Comparison of ENCODE assay signal across 23 cellular contexts in the genomic region with DNA sequence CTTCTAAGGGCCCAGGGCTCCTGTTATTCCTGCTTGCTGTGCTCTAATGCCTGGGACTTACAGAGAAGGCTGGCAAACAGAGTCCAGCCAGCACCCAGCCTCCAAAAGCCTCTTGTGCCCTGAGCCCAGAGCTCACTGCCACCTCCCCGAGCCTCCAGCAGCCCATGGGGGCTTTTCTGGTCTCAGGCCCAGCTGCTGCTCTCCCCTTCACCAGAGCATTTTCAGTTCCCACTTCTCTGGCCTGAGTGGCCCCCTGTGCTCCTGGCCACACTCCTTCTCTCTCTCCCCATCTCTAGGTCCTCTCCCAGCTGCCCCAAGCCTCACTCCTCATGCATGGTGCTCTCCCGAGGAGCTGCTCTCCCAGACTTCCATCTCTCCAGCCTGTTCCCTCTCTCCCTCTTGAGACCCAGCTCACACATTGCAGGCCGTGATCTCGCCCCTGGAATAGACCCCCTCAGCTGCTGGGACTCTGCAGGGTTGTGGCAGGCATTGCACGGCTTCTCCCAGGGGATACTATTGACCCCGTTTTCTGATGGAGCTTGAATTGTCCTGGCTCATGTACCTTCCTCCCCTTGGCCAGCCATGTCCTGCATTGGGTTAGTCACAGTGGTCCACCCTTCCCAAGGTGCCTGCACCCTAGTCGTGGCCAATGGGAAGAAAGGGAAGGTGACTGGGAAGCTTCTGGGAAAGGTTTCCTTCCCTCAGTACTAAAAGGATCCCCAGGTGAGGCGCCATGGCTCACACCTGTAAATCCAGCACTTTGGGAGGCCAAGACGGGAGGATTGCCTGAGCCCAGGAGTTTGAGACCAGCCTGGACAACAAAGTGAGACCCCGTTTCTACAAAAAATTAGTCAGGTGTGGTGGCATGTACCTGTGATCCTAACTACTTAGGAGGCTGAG. TPM values are rescaled to one million over a fixed set of nuclear protein-coding genes. Genes with fewer than 3 reads are reported as not detected.
DNase-seq lines count a peak whose midpoint lies in the region; ATAC-seq and TF ChIP-seq lines count a peak whose summit lies in the region.
"Had no signal": no experiment of that assay in that cellular context is flagged by ENCODE, and none has a peak within 500 bp of the region (broad histone marks: within the 10 kb centered on the region; RNA-seq: fewer than 3 reads in every experiment).

No MANE protein-coding gene starts in this region.

- H3K27me3 Mint-ChIP-seq in chondrocyte (ENCODE audit: low read depth) = no peaks in the 10 kb centered on the region

- peak overlapping the region in 1 of 4 donors; percentile 42 for H3K27ac ChIP-seq in sigmoid colon
- H3K27ac ChIP-seq: C4-2B, gastrocnemius medialis, upper lobe of left lung had no signal

- H3K4me3 ChIP-seq in sigmoid colon (no peak overlapping the region), mucosa of descending colon (no peak overlapping the region)
- H3K4me3 ChIP-seq: gastrocnemius medialis, upper lobe of left lung had no signal

- no peak overlapping the region for H3K4me3 Mint-ChIP-seq in chondrocyte (ENCODE audit: unreplicated experiment)
- H3K4me3 Mint-ChIP-seq: HFFc6; stimulated activated effector memory CD8-positive, alpha-beta T cell treated with anti-CD3 and anti-CD28 coated beads, Interleukin-12 subunit alpha, Interleukin-12 subunit beta, amount 100 ng/mL, for 72 hours had no signal

- no peak for TF ChIP-seq EP300 in sigmoid colon (IDR thresholded peaks at IDR 0.05)

- H3K4me1 ChIP-seq in sigmoid colon (peaks cover 0 to 14% (median 8%) of the 10 kb centered on the region in 4 donors), mucosa of descending colon (ENCODE audit: low read depth) (no peaks in the 10 kb centered on the region)

- no peaks in the 10 kb centered on the region for H3K9me3 ChIP-seq in sigmoid colon
- H3K9me3 ChIP-seq in mucosa of descending colon = no peaks in the 10 kb centered on the region
- H3K9me3 ChIP-seq: gastrocnemius medialis, upper lobe of left lung had no signal

- ATAC-seq in HG02678 (IDR thresholded peaks at IDR 0.05; ENCODE audit: unreplicated experiment) (peak; percentile 41), HG03378 (IDR thresholded peaks at IDR 0.05; ENCODE audit: unreplicated experiment) (no peak), mucosa of descending colon (no peak), HG02763 (IDR thresholded peaks at IDR 0.05; ENCODE audit: unreplicated experiment) (no peak)
- ATAC-seq: activated naive CD4-positive, alpha-beta T cell treated with anti-CD3 and anti-CD28 coated beads, Interleukin-2, amount 50 U/mL, for 72 hours; gastrocnemius medialis; stimulated activated effector memory CD8-positive, alpha-beta T cell treated with anti-CD3 and anti-CD28 coated beads, Interleukin-12 subunit alpha, Interleukin-12 subunit beta, amount 100 ng/mL, for 72 hours had no signal

- H3K27ac Mint-ChIP-seq in chondrocyte (ENCODE audit: unreplicated experiment) = peak overlapping the region; percentile 66
- H3K27ac Mint-ChIP-seq: activated naive CD4-positive, alpha-beta T cell treated with anti-CD3 and anti-CD28 coated beads, Interleukin-2, amount 50 U/mL, for 72 hours; HFFc6; IgD-negative memory B cell; stimulated activated effector memory CD8-positive, alpha-beta T cell treated with anti-CD3 and anti-CD28 coated beads, Interleukin-12 subunit alpha, Interleukin-12 subunit beta, amount 100 ng/mL, for 72 hours had no signal

- 91 to 94% methylated on average over 10 of the region's 10 CpGs for WGBS in sigmoid colon, 2 donors

- H3K36me3 ChIP-seq in sigmoid colon = peaks cover 0 to 3% (median 0%) of the 10 kb centered on the region in 4 donors
- no peaks in the 10 kb centered on the region for H3K36me3 ChIP-seq in mucosa of descending colon (ENCODE audit: low read depth)

- H3K27me3 ChIP-seq in sigmoid colon = no peaks in the 10 kb centered on the region
- H3K27me3 ChIP-seq: gastrocnemius medialis, upper lobe of left lung had no signal

- H3K36me3 Mint-ChIP-seq in chondrocyte (ENCODE audit: low read depth) = peaks cover 5% of the 10 kb centered on the region
- H3K36me3 Mint-ChIP-seq: activated naive CD4-positive, alpha-beta T cell treated with anti-CD3 and anti-CD28 coated beads, Interleukin-2, amount 50 U/mL, for 72 hours had no signal

- peak; percentile 40 for DNase-seq in activated CD8-positive, alpha-beta memory T cell treated with anti-CD3 and anti-CD28 coated beads for 24 hours
- no peak for DNase-seq in activated CD8-positive, alpha-beta memory T cell treated with anti-CD3 and anti-CD28 coated beads, Interleukin-2, amount 50 U/mL, for 4 hours
- DNase-seq in chondrocyte (ENCODE audit: low spot score) (no peak), sigmoid colon (peak; percentile 56), mucosa of descending colon (no peak)
- DNase-seq: gastrocnemius medialis, HFFc6, NCI-H2029, NCI-H524 treated with DMSO at 0.1 percent for 48 hours, T-helper 9 cell, upper lobe of left lung had no signal

- peaks cover 36% of the 10 kb centered on the region for H3K4me1 Mint-ChIP-seq in chondrocyte (ENCODE audit: low read depth)

- intact Hi-C loops in sigmoid colon (cut with DNase I) (no loop called here), mucosa of descending colon (cut with DNase I, micrococcal nuclease) (no loop called here)

- TF ChIP-seq CTCF in chondrocyte (IDR thresholded peaks at IDR 0.05) (no peak), sigmoid colon (IDR thresholded peaks at IDR 0.05) (no peak), mucosa of descending colon (IDR thresholded peaks at IDR 0.05) (no peak)

- no peaks in the 10 kb centered on the region for H3K9me3 Mint-ChIP-seq in chondrocyte (ENCODE audit: low read depth)
- H3K9me3 Mint-ChIP-seq: HFFc6; stimulated activated effector memory CD8-positive, alpha-beta T cell treated with anti-CD3 and anti-CD28 coated beads, Interleukin-12 subunit alpha, Interleukin-12 subunit beta, amount 100 ng/mL, for 72 hours had no signal

- TF ChIP-seq POLR2A in sigmoid colon (IDR thresholded peaks at IDR 0.05) = no peak

RNA-seq across cellular contexts. Expression of a gene that starts 9.0 kb away (rescaled TPM):
- total RNA-seq in chondrocyte = 24.6 to 37.8 TPM (median 35.9 TPM) in 3 replicates
- total RNA-seq in sigmoid colon = 10 to 100 TPM; 23.2 to 61.7 (median 45.2) TPM
- 10 to 100 TPM in 2 of 3 donors, 1 to 10 TPM in 1; 7.8 to 23.2 (median 13.6) TPM for polyA plus RNA-seq in sigmoid colon
- 10 to 100 TPM; 20.0 to 50.6 (median 32.3) TPM for total RNA-seq in mucosa of descending colon

RNA-seq across cellular contexts. Expression of a gene that starts 28.0 kb away (rescaled TPM):
- total RNA-seq in chondrocyte = 9.4 to 105 TPM (median 105 TPM) in 3 replicates
- total RNA-seq in sigmoid colon = 100 to 1,000 TPM in 1 of 4 donors, 10 to 100 TPM in 3; 47.8 to 294 (median 54.7) TPM
- 10 to 100 TPM; 16.0 to 58.3 (median 53.6) TPM for polyA plus RNA-seq in sigmoid colon
- total RNA-seq in mucosa of descending colon = 10 to 100 TPM; 14.8 to 19.0 (median 18.1) TPM
- polyA plus RNA-seq: IgD-negative memory B cell had no signal

RNA-seq across cellular contexts. Expression of a gene that starts 39.4 kb away (rescaled TPM):
- total RNA-seq in chondrocyte (not detected in 3 replicates), sigmoid colon (under 1 TPM in 1 of 4 donors, not detected in 3; 0.33 TPM), mucosa of descending colon (10 to 100 TPM; 14.9 to 40.6 (median 17.4) TPM)
- polyA plus RNA-seq in sigmoid colon = 10 to 100 TPM in 1 of 3 donors, 1 to 10 TPM in 2; 3.9 to 11.8 (median 4.2) TPM
- total RNA-seq: A172; activated naive CD4-positive, alpha-beta T cell treated with anti-CD3 and anti-CD28 coated beads, Interleukin-2, amount 50 U/mL, for 72 hours; Daoy; dermis microvascular lymphatic vessel endothelial cell; epithelial cell of proximal tubule; gastrocnemius medialis; HFFc6; SK-MEL-5 had no signal
- polyA plus RNA-seq: IgD-negative memory B cell had no signal

RNA-seq across cellular contexts. Expression of a gene that starts 50.1 kb away (rescaled TPM):
- total RNA-seq in chondrocyte (15.5 to 21.6 TPM (median 19.8 TPM) in 3 replicates), sigmoid colon (10 to 100 TPM; 18.3 to 29.9 (median 24.0) TPM), mucosa of descending colon (10 to 100 TPM; 14.6 to 17.7 (median 15.5) TPM)
- 10 to 100 TPM; 12.9 to 16.8 (median 13.5) TPM for polyA plus RNA-seq in sigmoid colon

Comparison
In these comparisons a context has a peak if more than half of its experiments do, and no peak if none do; other contexts are left out.
1. DNase-seq: peak in activated CD8-positive, alpha-beta memory T cell treated with anti-CD3 and anti-CD28 coated beads for 24 hours (single experiment) and sigmoid colon (single experiment); none in activated CD8-positive, alpha-beta memory T cell treated with anti-CD3 and anti-CD28 coated beads, Interleukin-2, amount 50 U/mL, for 4 hours (single experiment), chondrocyte (single experiment) and mucosa of descending colon (0 of 3).
2. RNA of a gene that starts 39.4 kb away (total RNA-seq): 14.9 to 40.6 TPM in mucosa of descending colon; not detected in chondrocyte and 0.33 TPM in sigmoid colon; every median in the first group is over 10 times any median in the second.